In genomic region chr3:119418091-119418512, GRCh38 we compare ENCODE assay signal across 19 cellular contexts. TPM values are rescaled to one million over a fixed set of nuclear protein-coding genes. Genes with fewer than 3 reads are reported as not detected.
DNase-seq lines count a peak whose midpoint lies in the region; ATAC-seq and TF ChIP-seq lines count a peak whose summit lies in the region.
"Had no signal": no experiment of that assay in that cellular context is flagged by ENCODE, and none has a peak within 500 bp of the region (broad histone marks: within the 10 kb centered on the region; RNA-seq: fewer than 3 reads in every experiment).

No MANE protein-coding gene starts in this region.

- H3K4me3 ChIP-seq in aorta (ENCODE audit: low read length in 2 of 2) (no peak overlapping the region), BE2C (ENCODE audit: low read depth, low read length) (no peak overlapping the region)
- H3K4me3 ChIP-seq: A549 had no signal

- H3K9me3 ChIP-seq in aorta (ENCODE audit: control insufficient read depth, low read length) (no peaks in the 10 kb centered on the region), BE2C (no peaks in the 10 kb centered on the region)
- H3K9me3 ChIP-seq: A549 had no signal

- peak; percentile 24 for TF ChIP-seq POLR2A in erythroblast (IDR thresholded peaks at IDR 0.05; ENCODE audit: low read length)

- no peak overlapping the region for H3K4me3 Mint-ChIP-seq in stimulated activated memory B cell treated with anti-CD40 and anti-IgM and Interleukin-4, amounts not matched to agents 10 μg/mL and 1 μg/mL and 100 μg/mL, for 72 hours
- H3K4me3 Mint-ChIP-seq: CD14-positive monocyte, H9 had no signal

- no peaks in the 10 kb centered on the region for H3K27me3 ChIP-seq in aorta (ENCODE audit: control insufficient read depth in 1 of 2, insufficient read depth in 2 of 2, low read length in 1 of 2)
- no peaks in the 10 kb centered on the region for H3K27me3 ChIP-seq in BE2C

- H3K36me3 Mint-ChIP-seq in stimulated activated memory B cell treated with anti-CD40 and anti-IgM and Interleukin-4, amounts not matched to agents 10 μg/mL and 1 μg/mL and 100 μg/mL, for 72 hours, result peaks cover 38% of the 10 kb centered on the region

- DNase-seq in NCI-H226 (peak; percentile 63), erythroblast (lab: John Stamatoyannopoulos, UW) (peak; percentile 80 to 86), left ventricle myocardium superior (no peak), non-pigmented ciliary epithelial cell (ENCODE audit: low read depth) (peak; percentile 23), aorta (no peak), BE2C (no peak)
- DNase-seq: COR-L47, H9, MV-4-11, NCI-H1417, NCI-H187 treated with DMSO at 0.1 percent for 48 hours, NCI-H446, NCI-H748 treated with DMSO at 0.1 percent for 48 hours had no signal

- 69 to 73% methylated on average over 6 of the region's 6 CpGs for WGBS in aorta, 2 donors

- no peak overlapping the region for H3K27ac ChIP-seq in aorta (ENCODE audit: low read depth in 1 of 2, low read length in 2 of 2)
- H3K27ac ChIP-seq: A549, HL-60, RWPE1 had no signal

- H3K36me3 ChIP-seq in aorta (ENCODE audit: control insufficient read depth in 1 of 2, insufficient read depth in 2 of 2, low read length in 1 of 2), result peaks cover 0 to 5% of the 10 kb centered on the region in 2 donors
- H3K36me3 ChIP-seq in BE2C, result no peaks in the 10 kb centered on the region

- intact Hi-C loops in left ventricle myocardium superior (cut with micrococcal nuclease), result no loop called here
- intact Hi-C loops in aorta (cut with DNase I), result no loop called here

- H3K27ac Mint-ChIP-seq in stimulated activated memory B cell treated with anti-CD40 and anti-IgM and Interleukin-4, amounts not matched to agents 10 μg/mL and 1 μg/mL and 100 μg/mL, for 72 hours, result no peak overlapping the region
- H3K27ac Mint-ChIP-seq: CD14-positive monocyte, H9 had no signal

- ATAC-seq in left ventricle myocardium superior (peak; percentile 78), aorta (ENCODE audit: low FRiP score) (no peak), GM19397 (IDR thresholded peaks at IDR 0.05; ENCODE audit: unreplicated experiment) (no peak)
- no peak for ATAC-seq in stimulated activated memory B cell treated with anti-CD40 and anti-IgM and Interleukin-4, amounts not matched to agents 10 μg/mL and 1 μg/mL and 100 μg/mL, for 72 hours
- ATAC-seq: A549 had no signal

- no peaks in the 10 kb centered on the region for H3K4me1 Mint-ChIP-seq in stimulated activated memory B cell treated with anti-CD40 and anti-IgM and Interleukin-4, amounts not matched to agents 10 μg/mL and 1 μg/mL and 100 μg/mL, for 72 hours
- H3K4me1 Mint-ChIP-seq: CD14-positive monocyte had no signal

- TF ChIP-seq CTCF in BE2C (IDR thresholded peaks at IDR 0.05; ENCODE audit: low read depth, low read length), result no peak

- H3K27me3 Mint-ChIP-seq in stimulated activated memory B cell treated with anti-CD40 and anti-IgM and Interleukin-4, amounts not matched to agents 10 μg/mL and 1 μg/mL and 100 μg/mL, for 72 hours, result no peaks in the 10 kb centered on the region

- H3K4me1 ChIP-seq in aorta (ENCODE audit: control insufficient read depth in 1 of 2, insufficient read depth in 2 of 2, low read length in 2 of 2), result no peaks in the 10 kb centered on the region
- peaks cover 3% of the 10 kb centered on the region; the same call in 1 of the 2 replicates for H3K4me1 ChIP-seq in BE2C
- H3K4me1 ChIP-seq: A549 had no signal

- no peaks in the 10 kb centered on the region for H3K9me3 Mint-ChIP-seq in stimulated activated memory B cell treated with anti-CD40 and anti-IgM and Interleukin-4, amounts not matched to agents 10 μg/mL and 1 μg/mL and 100 μg/mL, for 72 hours
- H3K9me3 Mint-ChIP-seq: H9 had no signal

RNA-seq across cellular contexts. Expression of gene TMEM39A, which starts 45.3 kb away (rescaled TPM):
- 17.5 TPM for total RNA-seq in left ventricle myocardium superior
- total RNA-seq in aorta, result 10 to 100 TPM; 39.6 to 45.7 TPM
- polyA plus RNA-seq in aorta, result 1 to 10 TPM; 7.5 to 8.5 TPM
- polyA plus RNA-seq in BE2C (2012; ENCODE audit: insufficient read depth, insufficient read length, low read depth), result 44.3 TPM

RNA-seq across cellular contexts. Expression of gene POGLUT1, which starts 50.7 kb away (rescaled TPM):
- total RNA-seq in left ventricle myocardium superior, result 6.4 TPM
- total RNA-seq in aorta, result 10 to 100 TPM; 16.2 to 22.7 TPM
- 1 to 10 TPM; 4.1 to 9.7 TPM for polyA plus RNA-seq in aorta
- 39.8 TPM for polyA plus RNA-seq in BE2C (2012; ENCODE audit: insufficient read depth, insufficient read length, low read depth)

Comparison
In these comparisons a context has a peak if more than half of its experiments do, and no peak if none do; other contexts are left out.
1. DNase-seq: peak in NCI-H226 (single experiment), erythroblast (2 of 2) and non-pigmented ciliary epithelial cell (single experiment); none in left ventricle myocardium superior (single experiment), aorta (0 of 2) and BE2C (single experiment).